ENCODE assay signal across 8 cellular contexts in the genomic region with DNA sequence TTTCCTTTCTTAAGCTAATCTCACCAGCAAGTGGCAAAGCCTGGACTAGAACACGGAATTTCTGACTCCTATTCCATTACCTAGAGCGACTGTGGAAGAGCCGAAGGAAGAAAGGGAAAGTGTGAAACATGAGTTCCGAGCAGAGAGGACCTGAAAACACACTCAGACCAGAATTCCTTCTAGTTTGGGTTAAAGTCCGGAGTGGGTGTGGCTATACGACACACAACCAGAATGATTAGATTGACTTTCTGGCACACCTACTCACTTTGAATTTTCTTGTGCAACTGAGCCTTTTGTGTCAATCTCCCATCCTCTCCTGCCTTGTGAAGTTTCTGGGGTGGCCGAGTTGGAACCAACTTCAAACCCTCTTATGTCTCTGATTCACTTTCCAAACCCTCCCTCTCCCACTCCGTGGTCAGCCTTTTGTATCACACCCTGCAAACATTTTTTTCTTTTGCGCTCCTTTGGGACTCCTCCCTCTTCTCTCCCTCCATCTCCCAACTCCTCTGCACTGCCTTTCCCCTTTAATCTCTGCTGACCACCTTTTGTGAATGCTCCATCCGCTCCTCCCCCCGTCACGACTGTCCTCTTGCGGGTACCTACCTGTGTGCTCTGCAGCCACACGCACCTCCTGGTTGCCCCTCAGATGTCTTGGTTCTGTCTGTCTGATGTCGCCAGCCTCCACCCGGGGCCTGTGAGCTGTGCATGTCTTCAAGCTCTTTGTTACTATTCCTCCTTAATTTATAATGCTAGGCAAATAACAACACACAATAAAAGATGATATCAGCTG.
DNase-seq lines count a peak whose midpoint lies in the region; ATAC-seq and TF ChIP-seq lines count a peak whose summit lies in the region.

No MANE protein-coding gene starts in this region.

- no peak for TF ChIP-seq EP300 in suprapubic skin (IDR thresholded peaks at IDR 0.05)

- H3K27me3 ChIP-seq in breast epithelium (no peaks in the 10 kb centered on the region), layer of hippocampus (ENCODE audit: control insufficient read depth, insufficient read depth, low read length) (no peaks in the 10 kb centered on the region), suprapubic skin (peaks cover 4% of the 10 kb centered on the region)

- H3K9me3 ChIP-seq in breast epithelium = no peaks in the 10 kb centered on the region
- H3K9me3 ChIP-seq in suprapubic skin = no peaks in the 10 kb centered on the region

- TF ChIP-seq CTCF in breast epithelium (IDR thresholded peaks at IDR 0.05) = no peak
- no peak for TF ChIP-seq CTCF in suprapubic skin (IDR thresholded peaks at IDR 0.05)

- H3K4me3 ChIP-seq in breast epithelium (peak overlapping the region; percentile 32 to 64 (median 51)), suprapubic skin (peak overlapping the region; percentile 34)

- no peaks in the 10 kb centered on the region for H3K36me3 ChIP-seq in breast epithelium
- H3K36me3 ChIP-seq in suprapubic skin = no peaks in the 10 kb centered on the region

- intact Hi-C loops in breast epithelium (cut with DNase I; ENCODE audit: low total_unique reads) = no loop called here

- ATAC-seq in HG02588 (IDR thresholded peaks at IDR 0.05; ENCODE audit: unreplicated experiment) (peak; percentile 8), HG03469 (IDR thresholded peaks at IDR 0.05; ENCODE audit: unreplicated experiment) (no peak), GM19324 (IDR thresholded peaks at IDR 0.05; ENCODE audit: low FRiP score, unreplicated experiment) (no peak)

- TF ChIP-seq POLR2A in breast epithelium (IDR thresholded peaks at IDR 0.05) (no peak), suprapubic skin (IDR thresholded peaks at IDR 0.05) (no peak)

- DNase-seq in breast epithelium (ENCODE audit: low spot score in 2 of 2) (no peak), suprapubic skin (ENCODE audit: low spot score in 2 of 2) (no peak), NCI-H2029 (lab: John Stamatoyannopoulos, UW) (no peak), NCI-H345 (lab: John Stamatoyannopoulos, UW) (no peak)

- H3K27ac ChIP-seq in breast epithelium = peak overlapping the region; percentile 61 to 71
- H3K27ac ChIP-seq in layer of hippocampus (ENCODE audit: low read depth, low read length) = peak overlapping the region; percentile 62
- peak overlapping the region; percentile 68 for H3K27ac ChIP-seq in suprapubic skin

- H3K4me1 ChIP-seq in breast epithelium (peaks cover 0 to 3% of the 10 kb centered on the region in 2 donors), suprapubic skin (peaks cover 33% of the 10 kb centered on the region)

- 37% methylated on average over 16 of the region's 16 CpGs for WGBS in suprapubic skin
